ENCODE assay signal across 14 cellular contexts in genomic region chr5:14775857-14776256, GRCh38.
A peak's percentile ranks its signal among the peaks of the same experiment; 100 is the strongest.
DNase-seq lines count a peak whose midpoint lies in the region; ATAC-seq and TF ChIP-seq lines count a peak whose summit lies in the region.
"Had no signal": no experiment of that assay in that cellular context is flagged by ENCODE, and none has a peak within 500 bp of the region (broad histone marks: within the 10 kb centered on the region; RNA-seq: fewer than 3 reads in every experiment).

No MANE protein-coding gene starts in this region.

- H3K79me1 ChIP-seq in trophoblast cell (ENCODE audit: low read length) = no peaks in the 10 kb centered on the region

- WGBS in trophoblast cell (ENCODE audit: extremely low coverage, insufficient coverage, insufficient read length) = no CpG with 5 or more reads among the region's 7 CpGs

- intact Hi-C loops in colonic mucosa (cut with DNase I) = no loop called here

- H3K18ac ChIP-seq in trophoblast cell (ENCODE audit: low read length) = no peak overlapping the region

- no peak overlapping the region for H4K91ac ChIP-seq in trophoblast cell (ENCODE audit: low read depth, low read length)

- no peaks in the 10 kb centered on the region for H3K27me3 ChIP-seq in colonic mucosa
- no peaks in the 10 kb centered on the region for H3K27me3 ChIP-seq in trophoblast cell (ENCODE audit: insufficient read depth, low read length)
- H3K27me3 ChIP-seq: neutrophil, testis had no signal

- no peaks in the 10 kb centered on the region for H3K79me2 ChIP-seq in trophoblast cell (ENCODE audit: control insufficient read depth, insufficient read depth, low read length, poor library complexity)

- no peaks in the 10 kb centered on the region for H3K36me3 ChIP-seq in colonic mucosa
- H3K36me3 ChIP-seq in trophoblast cell (ENCODE audit: control insufficient read depth in 1 of 2, insufficient read depth in 2 of 2, low read length in 2 of 2) = peaks cover 0 to 2% of the 10 kb centered on the region in 2 experiments
- H3K36me3 ChIP-seq: neutrophil had no signal

- no peak overlapping the region for H3K14ac ChIP-seq in trophoblast cell (ENCODE audit: low read length)

- H3K27ac ChIP-seq in colonic mucosa = no peak overlapping the region
- no peak overlapping the region for H3K27ac ChIP-seq in trophoblast cell (ENCODE audit: low read depth, low read length)
- H3K27ac ChIP-seq: neutrophil, testis had no signal

- no peak for TF ChIP-seq CTCF in colonic mucosa (IDR thresholded peaks at IDR 0.05)

- H3K4ac ChIP-seq in trophoblast cell (ENCODE audit: low read depth, low read length) = no peak overlapping the region

- no peak overlapping the region for H3K4me3 ChIP-seq in colonic mucosa
- no peak overlapping the region for H3K4me3 ChIP-seq in trophoblast cell (ENCODE audit: low read depth, low read length)
- H3K4me3 ChIP-seq: testis had no signal

- H3K9ac ChIP-seq in colonic mucosa (ENCODE audit: low read depth in 2 of 2, low read length in 2 of 2) (no peak overlapping the region), trophoblast cell (ENCODE audit: low read length) (no peak overlapping the region)

- DNase-seq in Daoy (ENCODE audit: low read depth) = peak; percentile 96
- DNase-seq in LHCN-M2 (ENCODE audit: low read depth) = peak; percentile 43
- peak; percentile 71 for DNase-seq in colonic mucosa
- no peak for DNase-seq in trophoblast cell
- DNase-seq in activated CD4-positive, CD25-positive, alpha-beta regulatory T cell (lab: John Stamatoyannopoulos, UW) = no peak
- DNase-seq in activated effector memory CD4-positive, alpha-beta T cell treated with anti-CD3 and anti-CD28 coated beads, Interleukin-2, amount 50 U/mL, for 16 hours = no peak
- DNase-seq: immature natural killer cell; NCI-H774; stimulated activated CD4-positive, alpha-beta T cell treated with anti-CD3 and anti-CD28 coated beads, Interleukin-4, amount 100 ng/mL, for 1 hour; T-helper 1 cell; testis had no signal

- no peaks in the 10 kb centered on the region for H3K4me1 ChIP-seq in colonic mucosa
- H3K4me1 ChIP-seq in trophoblast cell (ENCODE audit: control insufficient read depth in 1 of 2, insufficient read depth in 2 of 2, low read length in 2 of 2) = peaks cover 0 to 13% of the 10 kb centered on the region in 2 experiments

- peak overlapping the region; percentile 43 for H2AK5ac ChIP-seq in trophoblast cell (ENCODE audit: low read length)

- no peak overlapping the region for H3K23ac ChIP-seq in trophoblast cell (ENCODE audit: low read length)

- no peak overlapping the region for H4K12ac ChIP-seq in trophoblast cell (ENCODE audit: low read depth, low read length)

- H2AFZ ChIP-seq in trophoblast cell (ENCODE audit: insufficient read depth, low read length, poor library complexity) = peak overlapping the region; percentile 25

- H2BK12ac ChIP-seq in trophoblast cell (ENCODE audit: low read length) = no peak overlapping the region

- no peak overlapping the region for H2BK120ac ChIP-seq in trophoblast cell (ENCODE audit: insufficient read depth, low read length, poor library complexity)

- H3K9me3 ChIP-seq in colonic mucosa (no peaks in the 10 kb centered on the region), trophoblast cell (ENCODE audit: insufficient read depth, low read depth, low read length) (no peaks in the 10 kb centered on the region)
- H3K9me3 ChIP-seq: neutrophil, testis had no signal

- H3K4me2 ChIP-seq in trophoblast cell (ENCODE audit: low read length) = no peak overlapping the region

- no peak overlapping the region for H2BK5ac ChIP-seq in trophoblast cell (ENCODE audit: low read depth, low read length, poor library complexity)

- ATAC-seq in HG02981 (IDR thresholded peaks at IDR 0.05; ENCODE audit: unreplicated experiment) = no peak
- ATAC-seq in HG02840 (IDR thresholded peaks at IDR 0.05; ENCODE audit: low FRiP score, unreplicated experiment) = no peak

- no peak overlapping the region for H4K8ac ChIP-seq in trophoblast cell (ENCODE audit: low read depth, low read length)

Comparison
In these comparisons a context has a peak if more than half of its experiments do, and no peak if none do; other contexts are left out.
1. DNase-seq: peak in Daoy (single experiment), LHCN-M2 (single experiment) and colonic mucosa (single experiment); none in trophoblast cell (0 of 2), activated CD4-positive, CD25-positive, alpha-beta regulatory T cell (0 of 4) and activated effector memory CD4-positive, alpha-beta T cell treated with anti-CD3 and anti-CD28 coated beads, Interleukin-2, amount 50 U/mL, for 16 hours (single experiment).